Comparison of ENCODE assay signal across 1 cellular context in genomic region chr11:65381721-65382035, GRCh38.
A peak's percentile ranks its signal among the peaks of the same experiment; 100 is the strongest.
TF ChIP-seq lines count a peak whose summit lies in the region.

No MANE protein-coding gene starts in this region.

TF ChIP-seq in K562, 482 proteins besides CTCF, POLR2A, EP300 and RAD21:
- no peak for TF ChIP-seq KLF16 (IDR thresholded peaks at IDR 0.05)
- no peak for TF ChIP-seq ZNF583 (CRISPR knock-in tag; IDR thresholded peaks at IDR 0.05)
- no peak for TF ChIP-seq CHD7 (IDR thresholded peaks at IDR 0.05; ENCODE audit: low read depth, low read length)
- peak; percentile 35; the same call in 1 of the 2 replicates for TF ChIP-seq TCF3 (CRISPR knock-in tag; IDR thresholded peaks at IDR 0.05)
- TF ChIP-seq GTF2E2 (tag; IDR thresholded peaks at IDR 0.05): 0 out of 2 replicates have a peak, but pooled peaks have one; percentile 10
- TF ChIP-seq ZNF239 (CRISPR knock-in tag; IDR thresholded peaks at IDR 0.05): no peak
- TF ChIP-seq HNRNPH1 (optimal IDR thresholded peaks at IDR 0.05; ENCODE audit: low read depth, low read length): no peak
- TF ChIP-seq ATF2 (CRISPR knock-in tag; IDR thresholded peaks at IDR 0.05): no peak
- TF ChIP-seq PURB (CRISPR knock-in tag; IDR thresholded peaks at IDR 0.05; ENCODE audit: low read depth): no peak
- 0 out of 2 replicates have a peak, but pooled peaks have one; percentile 19 for TF ChIP-seq TCFL5 (CRISPR knock-in tag; conservative IDR thresholded peaks at IDR 0.05)
- peak; percentile 68 for TF ChIP-seq PKNOX1 (IDR thresholded peaks at IDR 0.05)
- no peak for TF ChIP-seq ELF1 (tag; IDR thresholded peaks at IDR 0.05)
- no peak for TF ChIP-seq NCOA2 (IDR thresholded peaks at IDR 0.05; ENCODE audit: partially characterized antibody in 2 of 2)
- no peak for TF ChIP-seq SREBF1 (IDR thresholded peaks at IDR 0.05; ENCODE audit: borderline replicate concordance, low read depth, low read length)
- no peak for TF ChIP-seq CUX1 (CRISPR knock-in tag; IDR thresholded peaks at IDR 0.05)
- TF ChIP-seq CXXC5 (CRISPR knock-in tag; IDR thresholded peaks at IDR 0.05): no peak
- 0 out of 2 replicates have a peak, but pooled peaks have one; percentile 6 for TF ChIP-seq ZKSCAN8 (CRISPR knock-in tag; IDR thresholded peaks at IDR 0.05)
- TF ChIP-seq DNMT1 (IDR thresholded peaks at IDR 0.05): no peak
- 0 out of 2 replicates have a peak, but pooled peaks have one; percentile 20 for TF ChIP-seq RB1 (IDR thresholded peaks at IDR 0.05; ENCODE audit: low read depth)
- TF ChIP-seq TAL1 (IDR thresholded peaks at IDR 0.05): peak; percentile 37; the same call in 1 of the 2 replicates
- TF ChIP-seq MEIS2 (IDR thresholded peaks at IDR 0.05; ENCODE audit: partially characterized antibody): peak; percentile 81
- no peak for TF ChIP-seq MCM5 (IDR thresholded peaks at IDR 0.05; ENCODE audit: low read depth)
- no peak for TF ChIP-seq POLR3G (IDR thresholded peaks at IDR 0.05; ENCODE audit: extremely low read depth, insufficient read length, insufficient replicate concordance)
- no peak for TF ChIP-seq BRD4 (IDR thresholded peaks at IDR 0.05)
- TF ChIP-seq ATF6 (CRISPR knock-in tag; IDR thresholded peaks at IDR 0.05): no peak
- no peak for TF ChIP-seq TEAD2 (tag; IDR thresholded peaks at IDR 0.05)
- TF ChIP-seq CBFA2T2 (conservative IDR thresholded peaks at IDR 0.05): peak; percentile 44; the same call in 1 of the 2 replicates
- no peak for TF ChIP-seq ZKSCAN3 (CRISPR knock-in tag; IDR thresholded peaks at IDR 0.05)
- no peak for TF ChIP-seq PBX2 (CRISPR knock-in tag; IDR thresholded peaks at IDR 0.05; ENCODE audit: low read depth)
- TF ChIP-seq PBX2 (tag; conservative IDR thresholded peaks at IDR 0.05; ENCODE audit: low read depth): peak; percentile 50
- no peak for TF ChIP-seq NCOA1 (IDR thresholded peaks at IDR 0.05; ENCODE audit: low read depth)
- peak; percentile 33; the same call in 1 of the 2 replicates for TF ChIP-seq JUND (IDR thresholded peaks at IDR 0.05; ENCODE audit: borderline replicate concordance, low read depth, low read length)
- TF ChIP-seq JUND (tag; IDR thresholded peaks at IDR 0.05; ENCODE audit: borderline replicate concordance, low read depth, low read length): no peak
- 0 out of 2 replicates have a peak, but pooled peaks have one; percentile 51 for TF ChIP-seq TEAD4 (IDR thresholded peaks at IDR 0.05; ENCODE audit: low read length)
- TF ChIP-seq TEAD4 (CRISPR knock-in tag; IDR thresholded peaks at IDR 0.05; ENCODE audit: borderline replicate concordance): no peak
- peak; percentile 44 for TF ChIP-seq KDM5B (IDR thresholded peaks at IDR 0.05; ENCODE audit: insufficient replicate concordance, low read depth, low read length)
- TF ChIP-seq KDM1A (IDR thresholded peaks at IDR 0.05): 0 out of 4 replicates have a peak, but pooled peaks of 1 of the 2 experiments have one; percentile 5
